Comparison of ENCODE assay signal across 28 cellular contexts in the genomic region with DNA sequence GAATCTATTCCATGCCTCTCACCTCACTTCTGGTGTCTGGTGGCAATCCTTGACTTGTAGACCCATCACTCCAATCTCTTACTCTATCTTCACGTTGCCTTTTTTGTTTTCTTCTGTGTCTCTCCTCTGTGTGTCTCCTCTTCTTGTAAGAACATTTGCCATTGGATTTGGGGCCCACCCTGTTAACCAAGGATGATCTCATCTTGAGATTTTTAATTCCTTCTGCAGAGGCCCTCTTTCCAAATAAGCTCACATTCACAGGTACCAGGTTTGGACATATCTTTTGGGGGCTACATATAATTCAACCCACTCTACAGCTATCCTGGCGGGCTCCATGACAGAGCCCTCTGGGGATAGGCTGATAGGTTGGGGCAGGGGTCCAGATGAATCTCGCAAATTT.
"Had no signal": no experiment of that assay in that cellular context is flagged by ENCODE, and none has a peak within 500 bp of the region (broad histone marks: within the 10 kb centered on the region; RNA-seq: fewer than 3 reads in every experiment).

No MANE protein-coding gene starts in this region.

- H3K27ac Mint-ChIP-seq: activated CD4-positive, alpha-beta T cell treated with anti-CD3 and anti-CD28 coated beads for 36 hours; activated CD8-positive, alpha-beta memory T cell treated with anti-CD3 and anti-CD28 coated beads, Interleukin-2, amount 10 ng/mL, durations not matched to agents 7 days and 5 days; activated CD8-positive, alpha-beta T cell treated with anti-CD3 and anti-CD28 coated beads, Interleukin-2, amount 10 ng/mL, durations not matched to agents 7 days and 5 days; activated naive CD4-positive, alpha-beta T cell treated with anti-CD3 and anti-CD28 coated beads, Interleukin-2, amount 50 U/mL, for 24 hours; activated naive CD8-positive, alpha-beta T cell treated with anti-CD3 and anti-CD28 coated beads, Interleukin-2, amount 50 U/mL, for 24 hours; activated T-helper 2 cell treated with anti-CD3 and anti-CD28 coated beads, Interferon-gamma antibody, Interleukin-2, Interleukin-4, amounts not matched to agents 10 μg/mL and 5 μg/mL and 100 μg/mL, durations not matched to agents 14 hours and 24 hours and 36 hours; dendritic cell treated with granulocyte-macrophage colony-stimulating factor and Interleukin-4, amounts not matched to agents 40 ng/mL and 50 ng/mL, for 4 days; endodermal cell; mesothelial cell of epicardium; naive thymus-derived CD4-positive, alpha-beta T cell; neural progenitor cell; stimulated activated naive B cell treated with anti-CD40 and anti-IgM and Interleukin-4, amounts not matched to agents 10 μg/mL and 1 μg/mL and 100 μg/mL, for 72 hours; T-helper 2 cell treated with Interferon-gamma antibody and Interleukin-4, amounts not matched to agents 5 μg/mL and 100 μg/mL, for 36 hours had no signal

- H3K4me3 Mint-ChIP-seq: activated CD4-positive, alpha-beta T cell treated with anti-CD3 and anti-CD28 coated beads for 36 hours; activated CD8-positive, alpha-beta memory T cell treated with anti-CD3 and anti-CD28 coated beads, Interleukin-2, amount 10 ng/mL, durations not matched to agents 7 days and 5 days; activated CD8-positive, alpha-beta T cell treated with anti-CD3 and anti-CD28 coated beads, Interleukin-2, amount 10 ng/mL, durations not matched to agents 7 days and 5 days; activated naive CD4-positive, alpha-beta T cell treated with anti-CD3 and anti-CD28 coated beads, Interleukin-2, amount 50 U/mL, for 24 hours; activated naive CD8-positive, alpha-beta T cell treated with anti-CD3 and anti-CD28 coated beads, Interleukin-2, amount 50 U/mL, for 24 hours; dendritic cell treated with granulocyte-macrophage colony-stimulating factor and Interleukin-4, amounts not matched to agents 40 ng/mL and 50 ng/mL, for 4 days; endodermal cell; mesothelial cell of epicardium; naive thymus-derived CD4-positive, alpha-beta T cell; neural progenitor cell; stimulated activated naive B cell treated with anti-CD40 and anti-IgM and Interleukin-4, amounts not matched to agents 10 μg/mL and 1 μg/mL and 100 μg/mL, for 72 hours; T-helper 2 cell treated with Interferon-gamma antibody and Interleukin-4, amounts not matched to agents 5 μg/mL and 100 μg/mL, for 36 hours had no signal

- H3K4me1 Mint-ChIP-seq: stimulated activated naive B cell treated with anti-CD40 and anti-IgM and Interleukin-4, amounts not matched to agents 10 μg/mL and 1 μg/mL and 100 μg/mL, for 72 hours had no signal

- H3K4me3 ChIP-seq: body of pancreas, esophagus muscularis mucosa, left lung, neural progenitor cell, stomach, tibial nerve had no signal

- H3K36me3 ChIP-seq: esophagus muscularis mucosa, left lung, neural progenitor cell, stomach, tibial nerve had no signal

- DNase-seq: activated CD4-positive, alpha-beta T cell treated with anti-CD3 and anti-CD28 coated beads for 36 hours; activated CD4-positive, CD25-positive, alpha-beta regulatory T cell; activated CD8-positive, alpha-beta memory T cell treated with anti-CD3 and anti-CD28 coated beads, Interleukin-2, amount 10 ng/mL, durations not matched to agents 7 days and 5 days; activated CD8-positive, alpha-beta T cell treated with anti-CD3 and anti-CD28 coated beads, Interleukin-2, amount 10 ng/mL, durations not matched to agents 7 days and 5 days; activated naive CD8-positive, alpha-beta T cell treated with anti-CD3 and anti-CD28 coated beads, Interleukin-2, amount 50 U/mL, for 24 hours; activated T-cell treated with anti-CD3 and anti-CD28 coated beads, Interleukin-2, amount 50 U/mL, for 48 hours; amygdala; endodermal cell; foreskin keratinocyte; left lung; naive thymus-derived CD4-positive, alpha-beta T cell; occipital lobe; small intestine; stimulated activated CD4-positive, alpha-beta T cell treated with anti-CD3 and anti-CD28 coated beads, Interleukin-1b, Interleukin-23, amount 100 ng/mL, for 48 hours; stimulated activated naive B cell treated with anti-CD40 and anti-IgM and Interleukin-4, amounts not matched to agents 10 μg/mL and 1 μg/mL and 100 μg/mL, for 72 hours; stomach; T-helper 1 cell had no signal

- H3K9me3 ChIP-seq: body of pancreas, esophagus muscularis mucosa, left lung, stomach, tibial nerve had no signal

- H3K9me3 Mint-ChIP-seq: activated naive CD4-positive, alpha-beta T cell treated with anti-CD3 and anti-CD28 coated beads, Interleukin-2, amount 50 U/mL, for 24 hours; activated naive CD8-positive, alpha-beta T cell treated with anti-CD3 and anti-CD28 coated beads, Interleukin-2, amount 50 U/mL, for 24 hours; activated T-helper 2 cell treated with anti-CD3 and anti-CD28 coated beads, Interferon-gamma antibody, Interleukin-2, Interleukin-4, amounts not matched to agents 10 μg/mL and 5 μg/mL and 100 μg/mL, durations not matched to agents 14 hours and 24 hours and 36 hours; dendritic cell treated with granulocyte-macrophage colony-stimulating factor and Interleukin-4, amounts not matched to agents 40 ng/mL and 50 ng/mL, for 4 days; endodermal cell; mesothelial cell of epicardium; naive thymus-derived CD4-positive, alpha-beta T cell; neural progenitor cell; stimulated activated naive B cell treated with anti-CD40 and anti-IgM and Interleukin-4, amounts not matched to agents 10 μg/mL and 1 μg/mL and 100 μg/mL, for 72 hours; T-helper 2 cell treated with Interferon-gamma antibody and Interleukin-4, amounts not matched to agents 5 μg/mL and 100 μg/mL, for 36 hours had no signal

- H3K36me3 Mint-ChIP-seq: activated CD8-positive, alpha-beta memory T cell treated with anti-CD3 and anti-CD28 coated beads, Interleukin-2, amount 10 ng/mL, durations not matched to agents 7 days and 5 days; activated naive CD4-positive, alpha-beta T cell treated with anti-CD3 and anti-CD28 coated beads, Interleukin-2, amount 50 U/mL, for 24 hours; mesothelial cell of epicardium; naive thymus-derived CD4-positive, alpha-beta T cell; neural progenitor cell; stimulated activated naive B cell treated with anti-CD40 and anti-IgM and Interleukin-4, amounts not matched to agents 10 μg/mL and 1 μg/mL and 100 μg/mL, for 72 hours had no signal

- H3K27ac ChIP-seq: body of pancreas, esophagus muscularis mucosa, foreskin keratinocyte, left lung, neural progenitor cell, parathyroid adenoma, stomach, tibial nerve had no signal

- H3K4me1 ChIP-seq: parathyroid adenoma had no signal

- H3K27me3 ChIP-seq: body of pancreas, neural progenitor cell, stomach, tibial nerve had no signal

- H3K27me3 Mint-ChIP-seq: activated CD4-positive, alpha-beta T cell treated with anti-CD3 and anti-CD28 coated beads for 36 hours; activated naive CD4-positive, alpha-beta T cell treated with anti-CD3 and anti-CD28 coated beads, Interleukin-2, amount 50 U/mL, for 24 hours had no signal

- ATAC-seq: activated CD4-positive, alpha-beta T cell treated with anti-CD3 and anti-CD28 coated beads for 36 hours; activated CD8-positive, alpha-beta memory T cell treated with anti-CD3 and anti-CD28 coated beads, Interleukin-2, amount 10 ng/mL, durations not matched to agents 7 days and 5 days; activated CD8-positive, alpha-beta T cell treated with anti-CD3 and anti-CD28 coated beads, Interleukin-2, amount 10 ng/mL, durations not matched to agents 7 days and 5 days; activated naive CD8-positive, alpha-beta T cell treated with anti-CD3 and anti-CD28 coated beads, Interleukin-2, amount 50 U/mL, for 24 hours; foreskin keratinocyte; left lung; naive thymus-derived CD4-positive, alpha-beta T cell; sciatic nerve; stimulated activated naive B cell treated with anti-CD40 and anti-IgM and Interleukin-4, amounts not matched to agents 10 μg/mL and 1 μg/mL and 100 μg/mL, for 72 hours had no signal
